Comparison of ENCODE assay signal across 16 cellular contexts in the genomic region with DNA sequence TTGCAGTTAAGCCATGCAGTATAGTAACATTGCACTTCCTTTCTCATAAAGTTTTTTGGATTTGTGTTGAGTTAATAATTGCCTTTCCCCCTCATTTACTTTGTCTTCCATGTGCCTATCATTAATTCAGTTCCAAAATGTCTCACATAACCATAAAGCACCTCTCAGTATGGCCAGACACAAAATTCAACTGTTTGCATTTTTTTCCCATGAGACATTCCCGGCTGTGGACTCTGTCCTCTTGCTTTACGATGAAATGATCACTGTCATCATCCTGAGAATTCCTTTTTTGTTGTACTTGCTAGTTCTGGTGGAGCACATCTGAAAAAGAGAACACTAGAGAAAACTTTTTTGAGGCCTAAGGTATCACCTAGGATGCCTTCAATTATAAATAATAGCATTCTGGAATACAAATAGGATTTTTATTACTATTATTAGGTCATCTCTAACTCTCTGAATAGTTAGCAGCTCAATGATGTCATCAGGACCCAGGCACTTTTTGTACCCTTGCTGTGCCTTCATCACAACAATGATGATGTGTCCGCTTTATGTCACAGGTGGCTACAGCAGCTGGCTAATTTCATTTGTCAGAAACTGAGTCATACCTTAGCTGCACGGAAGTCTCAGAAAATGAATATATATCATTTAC. TPM values are rescaled to one million over a fixed set of nuclear protein-coding genes. Genes with fewer than 3 reads are reported as not detected.
DNase-seq lines count a peak whose midpoint lies in the region; ATAC-seq and TF ChIP-seq lines count a peak whose summit lies in the region.
"Had no signal": no experiment of that assay in that cellular context is flagged by ENCODE, and none has a peak within 500 bp of the region (broad histone marks: within the 10 kb centered on the region; RNA-seq: fewer than 3 reads in every experiment).

No MANE protein-coding gene starts in this region.

- H3K4me1 ChIP-seq in Caco-2 (peaks cover 9% of the 10 kb centered on the region; the same call in 1 of the 2 replicates), mesenchymal stem cell (ENCODE audit: control insufficient read depth, insufficient read depth, low read depth, low read length) (no peaks in the 10 kb centered on the region)

- H3K4me1 Mint-ChIP-seq in Caco-2 (ENCODE audit: low read depth, unreplicated experiment), result peaks cover 7% of the 10 kb centered on the region
- H3K4me1 Mint-ChIP-seq in chondrocyte (ENCODE audit: low read depth), result peaks cover 61% of the 10 kb centered on the region
- H3K4me1 Mint-ChIP-seq: CD14-positive monocyte had no signal

- CTCF ChIA-PET in Caco-2 (lab: Charles Lee), result no interaction called here

- H2AFZ ChIP-seq in mesenchymal stem cell (ENCODE audit: low read depth, low read length), result no peak overlapping the region
- H2AFZ ChIP-seq: GM23248 had no signal

- H3K23ac ChIP-seq in mesenchymal stem cell (ENCODE audit: low read length in 2 of 2), result no peak overlapping the region

- no peak overlapping the region for H4K8ac ChIP-seq in mesenchymal stem cell (ENCODE audit: low read length)

- no peak overlapping the region for H3K9ac ChIP-seq in mesenchymal stem cell (ENCODE audit: low read length)
- H3K9ac ChIP-seq: GM23248 had no signal

- H4K91ac ChIP-seq in mesenchymal stem cell (ENCODE audit: low read length), result no peak overlapping the region

- no peak overlapping the region for H2BK15ac ChIP-seq in mesenchymal stem cell (ENCODE audit: low read depth, poor library complexity, severe bottlenecking)

- 44% methylated on average over 3 of the region's 4 CpGs for WGBS in mesenchymal stem cell
- WGBS in lower leg skin, 2 donors, result 94 to 98% methylated on average over 4 of the region's 4 CpGs

- peak in 1 of 2 experiments; percentile 37 for DNase-seq in Caco-2
- peak; percentile 23 for DNase-seq in HuH-7 (ENCODE audit: low spot score)
- no peak for DNase-seq in chondrocyte (ENCODE audit: low spot score)
- DNase-seq in mesenchymal stem cell, result peak; percentile 24
- DNase-seq in KG1 (lab: John Stamatoyannopoulos, UW), result no peak
- no peak for DNase-seq in islet precursor cell
- no peak for DNase-seq in lower leg skin (ENCODE audit: low spot score in 2 of 2)
- DNase-seq: COR-L47, DMS53, GM23248, NCI-H345, NCI-H69, SHP77 had no signal

- H3K14ac ChIP-seq in mesenchymal stem cell (ENCODE audit: low read length in 2 of 2), result no peak overlapping the region

- H3K4me2 ChIP-seq in mesenchymal stem cell (ENCODE audit: low read length, poor library complexity, severe bottlenecking), result no peak overlapping the region

- no peak overlapping the region for H2BK5ac ChIP-seq in mesenchymal stem cell (ENCODE audit: low read depth, low read length, poor library complexity, severe bottlenecking)

- H3K27ac ChIP-seq in mesenchymal stem cell (ENCODE audit: low read length, poor library complexity, severe bottlenecking), result peak overlapping the region; percentile 4
- H3K27ac ChIP-seq: GM23248 had no signal

- H3K27ac Mint-ChIP-seq in Caco-2 (ENCODE audit: unreplicated experiment), result peak overlapping the region; percentile 32
- peak overlapping the region; percentile 13 for H3K27ac Mint-ChIP-seq in chondrocyte (ENCODE audit: unreplicated experiment)

- no peak overlapping the region for H2BK12ac ChIP-seq in mesenchymal stem cell (ENCODE audit: low read length in 2 of 2)

- H3K27me3 ChIP-seq in Caco-2 (replicated peaks; ENCODE audit: control insufficient read depth, insufficient read depth, low read length) (no peaks in the 10 kb centered on the region), mesenchymal stem cell (ENCODE audit: control insufficient read depth in 1 of 2, insufficient read depth in 1 of 2, low read length in 2 of 2) (no peaks in the 10 kb centered on the region)

- TF ChIP-seq POLR2A in lower leg skin (IDR thresholded peaks at IDR 0.05), result no peak

- H3K36me3 ChIP-seq in Caco-2 (ENCODE audit: control insufficient read depth, insufficient read depth, low read length), result no peaks in the 10 kb centered on the region
- no peaks in the 10 kb centered on the region for H3K36me3 ChIP-seq in mesenchymal stem cell (ENCODE audit: control insufficient read depth in 1 of 2, insufficient read depth in 2 of 2, low read depth in 1 of 2, low read length in 2 of 2)

- no peaks in the 10 kb centered on the region for H3K79me1 ChIP-seq in mesenchymal stem cell (replicated peaks; ENCODE audit: low read length, poor library complexity, severe bottlenecking)

- H3K9me3 ChIP-seq in Caco-2 (peaks cover 4% of the 10 kb centered on the region; the same call in 1 of the 2 replicates), mesenchymal stem cell (ENCODE audit: control insufficient read depth, low read length) (peaks cover 13% of the 10 kb centered on the region)

- H3K4ac ChIP-seq in mesenchymal stem cell (ENCODE audit: low read depth in 1 of 2, low read length in 2 of 2), result no peak overlapping the region

- no peak for ATAC-seq in HG03469 (IDR thresholded peaks at IDR 0.05; ENCODE audit: unreplicated experiment)
- ATAC-seq: SK-N-SH treated with all-trans-retinoic acid at 6 μM for 48 hours had no signal

- no TSS peak for BruUV-seq in Caco-2 (replicated peaks; lab: Mats Ljungman, UMichigan)

- no peak overlapping the region for H2BK120ac ChIP-seq in mesenchymal stem cell (ENCODE audit: low read depth, low read length)

- H2AK5ac ChIP-seq in mesenchymal stem cell (ENCODE audit: low read length, severe bottlenecking), result peak overlapping the region; percentile 29

- H3K18ac ChIP-seq in mesenchymal stem cell (ENCODE audit: low read depth in 1 of 2, low read length in 2 of 2), result no peak overlapping the region

- H3K4me3 Mint-ChIP-seq in Caco-2 (ENCODE audit: unreplicated experiment), result peak overlapping the region; percentile 21
- no peak overlapping the region for H3K4me3 Mint-ChIP-seq in chondrocyte (ENCODE audit: unreplicated experiment)
- H3K4me3 Mint-ChIP-seq: CD14-positive monocyte had no signal

- H3K4me3 ChIP-seq in Caco-2 (ENCODE audit: low read depth, low read length) (no peak overlapping the region), mesenchymal stem cell (ENCODE audit: insufficient read depth in 1 of 2, low read depth in 1 of 2, low read length in 2 of 2) (peak overlapping the region in 1 of 2 experiments; percentile 3), lower leg skin (ENCODE audit: low read depth, poor library complexity, severe bottlenecking) (no peak overlapping the region)
- H3K4me3 ChIP-seq: GM23248 had no signal

- POLR2A ChIA-PET in Caco-2 (lab: Charles Lee), result no interaction called here

- no peak for TF ChIP-seq CTCF in Caco-2 (IDR thresholded peaks at IDR 0.05; ENCODE audit: insufficient read depth in 1 of 2, low read depth in 1 of 2, low read length in 1 of 2, severe bottlenecking in 1 of 2, unreplicated experiment in 1 of 2)
- TF ChIP-seq CTCF in chondrocyte (IDR thresholded peaks at IDR 0.05), result no peak
- no peak for TF ChIP-seq CTCF in lower leg skin (IDR thresholded peaks at IDR 0.05)

- H3K9me3 Mint-ChIP-seq in Caco-2 (ENCODE audit: unreplicated experiment), result peaks cover 10% of the 10 kb centered on the region
- H3K9me3 Mint-ChIP-seq in chondrocyte (ENCODE audit: low read depth), result peaks cover 14% of the 10 kb centered on the region

- no peaks in the 10 kb centered on the region for H3K27me3 Mint-ChIP-seq in Caco-2 (ENCODE audit: insufficient read depth, unreplicated experiment)
- H3K27me3 Mint-ChIP-seq in chondrocyte (ENCODE audit: low read depth), result no peaks in the 10 kb centered on the region

- no peaks in the 10 kb centered on the region for H3K36me3 Mint-ChIP-seq in Caco-2 (ENCODE audit: insufficient read depth, unreplicated experiment)
- peaks cover 6% of the 10 kb centered on the region for H3K36me3 Mint-ChIP-seq in chondrocyte (ENCODE audit: low read depth)
- H3K36me3 Mint-ChIP-seq: CD14-positive monocyte had no signal

- intact Hi-C loops in Caco-2 (cut with micrococcal nuclease; ENCODE audit: unreplicated experiment) (no loop called here), lower leg skin (cut with DNase I; ENCODE audit: low total_unique reads) (no loop called here)

RNA-seq across cellular contexts. Expression of a gene that starts 8.5 kb away (rescaled TPM):
- total RNA-seq in Caco-2 (2022) (31.6 and 32.0 TPM in 2 replicates), chondrocyte (28.1 to 38.3 TPM (median 35.4 TPM) in 3 replicates), lower leg skin (10 to 100 TPM; 21.6 to 32.1 (median 26.8) TPM)
- 4.3 TPM for polyA plus RNA-seq in mesenchymal stem cell (2013, experiment 1 of 2)
- 4.2 TPM for polyA plus RNA-seq in mesenchymal stem cell (2013, experiment 2 of 2)

Comparison
In these comparisons a context has a peak if more than half of its experiments do, and no peak if none do; other contexts are left out.
1. DNase-seq: peak in HuH-7 (single experiment) and mesenchymal stem cell (single experiment); none in chondrocyte (single experiment), KG1 (single experiment), islet precursor cell (single experiment) and lower leg skin (0 of 2).